Comparison of ENCODE assay signal across 10 cellular contexts in the genomic region with DNA sequence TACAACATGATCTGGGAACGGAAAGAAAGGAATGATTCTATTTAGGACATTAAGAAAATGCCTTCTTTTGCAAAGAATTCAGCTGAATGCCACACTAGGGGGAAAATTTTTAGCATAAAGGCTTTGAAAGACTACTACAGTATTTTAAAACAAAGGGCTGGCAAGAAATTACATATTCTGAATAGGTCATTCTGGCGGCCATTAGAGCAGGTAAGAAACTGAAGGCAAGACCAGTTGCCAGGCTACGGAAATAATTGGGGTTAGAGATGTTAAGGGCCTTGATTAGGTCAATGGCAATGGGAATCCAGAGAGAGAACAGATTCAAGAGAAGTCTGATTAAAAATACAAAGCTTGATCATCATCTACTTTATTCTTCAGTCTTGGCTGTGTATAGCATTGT.
"Had no signal": no experiment of that assay in that cellular context is flagged by ENCODE, and none has a peak within 500 bp of the region (broad histone marks: within the 10 kb centered on the region; RNA-seq: fewer than 3 reads in every experiment).

No MANE protein-coding gene starts in this region.

- H3K9me3 ChIP-seq: HAP-1 had no signal

- H3K27ac ChIP-seq: GM23248, KMS-11 had no signal

- H3K4me2 ChIP-seq: KMS-11 had no signal

- H3K9me3 Mint-ChIP-seq: HFFc6, IgD-negative memory B cell had no signal

- H3K36me3 Mint-ChIP-seq: IgD-negative memory B cell had no signal

- H3K36me3 ChIP-seq: HAP-1 had no signal

- ATAC-seq: HCT116, HepG2 had no signal

- H3K27ac Mint-ChIP-seq: HFFc6, IgD-negative memory B cell had no signal

- H2AFZ ChIP-seq: GM23248 had no signal

- FAIRE-seq: HepG2, HTR-8/SVneo had no signal

- H3K4me3 ChIP-seq: GM23248, HAP-1 had no signal

- H3K9ac ChIP-seq: GM23248, KMS-11 had no signal

- DNase-seq: GM23248, H7, HFFc6, KBM-7 had no signal

- H3K27me3 Mint-ChIP-seq: IgD-negative memory B cell had no signal

- H3K4me3 Mint-ChIP-seq: HFFc6 had no signal
